ENCODE assay signal across 8 cellular contexts in genomic region chr19:47210689-47211316, GRCh38. TPM values are rescaled to one million over a fixed set of nuclear protein-coding genes. Genes with fewer than 3 reads are reported as not detected.
DNase-seq lines count a peak whose midpoint lies in the region; ATAC-seq, FAIRE-seq and TF ChIP-seq lines count a peak whose summit lies in the region.

No MANE protein-coding gene starts in this region.

- no peak overlapping the region for H3K4me3 Mint-ChIP-seq in activated T-cell treated with anti-CD3 and anti-CD28 coated beads, Interleukin-2, amount 50 U/mL, for 24 hours

- CTCF ChIA-PET in PC-9 (lab: Charles Lee): interaction anchor here (0.5 to 3.5 kb wide), 12 partner anchors 16 to 222 kb away, joined by 3 to 82 read pairs (median 6); no protein-coding TSS in a partner anchor

- H3K9me3 Mint-ChIP-seq in activated T-cell treated with anti-CD3 and anti-CD28 coated beads, Interleukin-2, amount 50 U/mL, for 24 hours: no peaks in the 10 kb centered on the region

- no peak overlapping the region for H3K9ac ChIP-seq in neural cell (ENCODE audit: low read length)

- TF ChIP-seq RAD21 in neural cell (conservative IDR thresholded peaks at IDR 0.05): peak; percentile 80

- peaks cover 15% of the 10 kb centered on the region for H3K4me1 ChIP-seq in PC-9 (replicated peaks; ENCODE audit: insufficient read depth)

- no TSS peak for BruUV-seq in PC-9 (replicated peaks; lab: Mats Ljungman, UMichigan)

- peak overlapping the region; percentile 64; the same call in 1 of the 2 replicates for H2AFZ ChIP-seq in PC-9
- no peak overlapping the region for H2AFZ ChIP-seq in neural cell (ENCODE audit: low read depth, low read length)

- H4K20me1 ChIP-seq in PC-9 (ENCODE audit: insufficient read depth) (no peaks in the 10 kb centered on the region), neural cell (ENCODE audit: insufficient read depth) (no peaks in the 10 kb centered on the region)

- H3K4me1 Mint-ChIP-seq in activated T-cell treated with anti-CD3 and anti-CD28 coated beads, Interleukin-2, amount 50 U/mL, for 24 hours (ENCODE audit: low read depth): peaks cover 11% of the 10 kb centered on the region

- POLR2A ChIA-PET in PC-9 (lab: Charles Lee; ENCODE audit: unreplicated experiment): interaction anchor here (0.6 to 0.7 kb wide), 6 partner anchors 30 to 131 kb away, joined by 3 to 6 read pairs (median 4); no protein-coding TSS in a partner anchor

- no peaks in the 10 kb centered on the region for H3K27me3 Mint-ChIP-seq in activated T-cell treated with anti-CD3 and anti-CD28 coated beads, Interleukin-2, amount 50 U/mL, for 24 hours

- H3K9me2 ChIP-seq in PC-9 (ENCODE audit: insufficient read depth) (no peaks in the 10 kb centered on the region), neural cell (ENCODE audit: insufficient read depth, low read length) (no peaks in the 10 kb centered on the region)

- no peaks in the 10 kb centered on the region for H3K9me3 ChIP-seq in PC-9 (ENCODE audit: insufficient read depth, low read depth)
- no peaks in the 10 kb centered on the region for H3K9me3 ChIP-seq in neural cell (ENCODE audit: low read length)

- H3K4me2 ChIP-seq in PC-9 (peak overlapping the region; percentile 41), neural cell (ENCODE audit: low read length) (no peak overlapping the region)

- H3K79me2 ChIP-seq in PC-9 (ENCODE audit: low read depth) (no peaks in the 10 kb centered on the region), neural cell (replicated peaks; ENCODE audit: insufficient read depth, low read length) (no peaks in the 10 kb centered on the region)

- DNase-seq in COLO668 (lab: John Stamatoyannopoulos, UW; ENCODE audit: unreplicated experiment) (peak; percentile 68), HTR-8/SVneo (ENCODE audit: insufficient read length, low spot score) (peak; percentile 68), PC-9 (peak; percentile 67 to 70), fibroblast of gingiva (ENCODE audit: low read depth) (peak; percentile 71), superior temporal gyrus (ENCODE audit: extremely low spot score) (peak; percentile 88)
- DNase-seq in activated T-cell treated with anti-CD3 and anti-CD28 coated beads, Interleukin-2, amount 50 U/mL, for 24 hours: peak; percentile 78

- TF ChIP-seq CTCF in PC-9 (conservative IDR thresholded peaks at IDR 0.05) (peak; percentile 95), neural cell (IDR thresholded peaks at IDR 0.05; ENCODE audit: poor library complexity, severe bottlenecking) (peak; percentile 86)

- TF ChIP-seq EP300 in neural cell (conservative IDR thresholded peaks at IDR 0.05; ENCODE audit: poor library complexity, severe bottlenecking): no peak

- H3K27me3 ChIP-seq in PC-9 (ENCODE audit: insufficient read depth, low read depth) (no peaks in the 10 kb centered on the region), neural cell (ENCODE audit: insufficient read depth, low read depth, low read length) (no peaks in the 10 kb centered on the region)

- intact Hi-C loops in PC-9 (cut with micrococcal nuclease; ENCODE audit: unreplicated experiment): loop anchor here (1.0 kb wide), 1 partner anchor 33 kb away; no protein-coding TSS in a partner anchor

- H3K27ac ChIP-seq in PC-9: peak overlapping the region; percentile 70
- no peak overlapping the region for H3K27ac ChIP-seq in neural cell (ENCODE audit: low read length)

- H3K4me3 ChIP-seq in PC-9 (no peak overlapping the region), neural cell (ENCODE audit: low read length) (no peak overlapping the region)

- peaks cover 56% of the 10 kb centered on the region for H3F3A ChIP-seq in PC-9 (ENCODE audit: insufficient read depth, low read depth)
- H3F3A ChIP-seq in neural cell (ENCODE audit: insufficient read depth, low read length, poor library complexity, severe bottlenecking): no peaks in the 10 kb centered on the region

- H3K36me3 Mint-ChIP-seq in activated T-cell treated with anti-CD3 and anti-CD28 coated beads, Interleukin-2, amount 50 U/mL, for 24 hours (ENCODE audit: low read depth): peaks cover 69% of the 10 kb centered on the region

- no peak for ATAC-seq in HG03460 (IDR thresholded peaks at IDR 0.05; ENCODE audit: unreplicated experiment)

- peak overlapping the region; percentile 85 for H3K27ac Mint-ChIP-seq in activated T-cell treated with anti-CD3 and anti-CD28 coated beads, Interleukin-2, amount 50 U/mL, for 24 hours

- FAIRE-seq in HTR-8/SVneo (lab: Jason Lieb, UNC): peak; percentile 28

- H3K36me3 ChIP-seq in PC-9 (ENCODE audit: low read depth) (no peaks in the 10 kb centered on the region), neural cell (ENCODE audit: insufficient read depth, low read length) (no peaks in the 10 kb centered on the region)

TF ChIP-seq in neural cell, 6 proteins besides CTCF, POLR2A, EP300 and RAD21:
- TF ChIP-seq POLR2AphosphoS5 (IDR thresholded peaks at IDR 0.05) (no peak), SMC3 (conservative IDR thresholded peaks at IDR 0.05; ENCODE audit: poor library complexity) (peak; percentile 91), EZH2 (IDR thresholded peaks at IDR 0.05; ENCODE audit: borderline replicate concordance, insufficient read depth, low read length, poor library complexity, severe bottlenecking) (no peak)

RNA-seq across cellular contexts. Expression of gene BBC3, which starts 20.2 kb away (rescaled TPM):
- 18.3 and 18.8 TPM in 2 replicates for total RNA-seq in PC-9 (2021)
- 15.6 and 20.1 TPM in 2 replicates for polyA plus RNA-seq in neural cell
- 11.2 and 12.4 TPM in 2 replicates for polyA minus RNA-seq in neural cell

RNA-seq across cellular contexts. Expression of gene CCDC9, which starts 45.5 kb away (rescaled TPM):
- total RNA-seq in PC-9 (2021): 34.7 and 37.0 TPM in 2 replicates
- 2.1 and 5.3 TPM in 2 replicates for polyA plus RNA-seq in neural cell
- polyA minus RNA-seq in neural cell: 3.7 and 5.2 TPM in 2 replicates
